In the genomic region with DNA sequence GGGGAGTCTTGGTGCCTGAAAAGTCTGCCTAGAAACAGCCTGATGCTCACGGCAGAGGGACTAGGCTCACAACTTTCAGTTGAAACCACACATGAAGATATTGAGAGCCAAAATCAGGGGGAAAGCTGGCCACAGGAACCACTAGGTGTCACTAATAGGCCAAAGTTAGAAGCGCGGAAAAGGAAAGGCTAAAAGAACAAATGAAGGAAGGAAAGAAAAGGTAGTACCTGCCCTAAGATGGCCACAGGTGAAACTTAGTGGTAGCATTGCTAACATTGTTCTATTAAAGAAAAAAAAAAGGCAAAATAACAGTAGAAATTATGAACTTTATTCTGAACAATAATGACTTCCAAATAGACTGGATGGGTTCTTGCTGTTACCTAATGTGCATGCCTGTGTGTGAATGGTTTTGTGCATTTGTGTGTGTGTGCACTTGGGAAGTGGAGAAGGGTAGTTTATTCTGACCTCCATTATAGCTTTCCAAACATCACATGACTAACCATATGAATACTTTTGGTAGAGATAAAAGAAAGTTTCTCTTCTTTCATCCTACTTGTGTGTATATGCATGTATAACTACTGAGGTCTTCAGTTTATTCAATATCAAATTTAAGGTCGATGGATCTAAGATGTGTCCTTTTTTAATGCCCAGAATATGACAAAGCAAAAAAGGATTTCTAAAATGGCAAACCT, we compare ENCODE assay signal across 9 cellular contexts. TPM values are rescaled to one million over a fixed set of nuclear protein-coding genes. Genes with fewer than 3 reads are reported as not detected.
DNase-seq lines count a peak whose midpoint lies in the region; ATAC-seq and TF ChIP-seq lines count a peak whose summit lies in the region.
"Had no signal": no experiment of that assay in that cellular context is flagged by ENCODE, and none has a peak within 500 bp of the region (broad histone marks: within the 10 kb centered on the region; RNA-seq: fewer than 3 reads in every experiment).

No MANE protein-coding gene starts in this region.

- peak; percentile 78 for DNase-seq in G401 (ENCODE audit: low spot score)
- DNase-seq in HT1080 (ENCODE audit: low read depth), result peak; percentile 67
- peak; percentile 52 for DNase-seq in RPMI7951 (ENCODE audit: low read depth)
- peak; percentile 44 for DNase-seq in activated naive CD4-positive, alpha-beta T cell treated with anti-CD3 and anti-CD28 coated beads, Interleukin-2, amount 50 U/mL, for 16 hours
- DNase-seq in hepatocyte (ENCODE audit: low spot score), result peak; percentile 77
- peak; percentile 48 to 55 for DNase-seq in stimulated activated CD4-positive, alpha-beta T cell treated with anti-CD3 and anti-CD28 coated beads, Interleukin-2, amount 100 ng/mL, for 24 hours
- no peak for DNase-seq in OCI-M2 (lab: John Stamatoyannopoulos, UW; ENCODE audit: unreplicated experiment)

- H3K9me3 ChIP-seq in hepatocyte (ENCODE audit: low read depth), result no peaks in the 10 kb centered on the region

- no peaks in the 10 kb centered on the region for H4K20me1 ChIP-seq in hepatocyte (ENCODE audit: insufficient read depth, poor library complexity, severe bottlenecking)

- WGBS in hepatocyte (ENCODE audit: low lambda C conversion rate, missing lambda C conversion rate), result 32% methylated on average over 4 of the region's 4 CpGs

- no peak overlapping the region for H3K27ac ChIP-seq in hepatocyte

- peak overlapping the region; percentile 16 for H2AFZ ChIP-seq in hepatocyte

- H3K79me2 ChIP-seq in hepatocyte, result no peaks in the 10 kb centered on the region

- H3K9me2 ChIP-seq in hepatocyte (replicated peaks; ENCODE audit: insufficient read depth), result no peaks in the 10 kb centered on the region

- in situ Hi-C loops in G401 (cut with HindIII; ENCODE audit: low sequenced_read_pairs), result no loop called here

- H3K4me1 ChIP-seq in hepatocyte (ENCODE audit: insufficient read depth), result peaks cover 24% of the 10 kb centered on the region

- peak; percentile 42 for ATAC-seq in GM21390 (IDR thresholded peaks at IDR 0.05; ENCODE audit: unreplicated experiment)

- no peaks in the 10 kb centered on the region for H3K36me3 ChIP-seq in hepatocyte (replicated peaks; ENCODE audit: insufficient read depth, low read depth)

- peak; percentile 88 for TF ChIP-seq CTCF in hepatocyte (IDR thresholded peaks at IDR 0.05; ENCODE audit: poor library complexity)

- H3K4me3 ChIP-seq in hepatocyte, result no peak overlapping the region

- H3K27me3 ChIP-seq in hepatocyte, result no peaks in the 10 kb centered on the region

- H3K4me2 ChIP-seq in hepatocyte, result no peak overlapping the region

RNA-seq across cellular contexts. Expression of gene RFESD, which starts 2.1 kb away (rescaled TPM):
- total RNA-seq in G401 (2014; rRNA removed; shearing (Covaris generic)), result 0.98 and 5.4 TPM in 2 replicates
- total RNA-seq in HT1080 (2014; rRNA removed; shearing (Covaris generic)), result 2.5 and 4.0 TPM in 2 replicates
- 4.3 and 6.0 TPM in 2 replicates for polyA plus RNA-seq in HT1080 (2015; cell fraction: cytosol; rRNA removed)
- polyA plus RNA-seq in HT1080 (2015; cell fraction: nucleus; rRNA removed), result 5.5 and 5.8 TPM in 2 replicates
- total RNA-seq in RPMI7951 (2014; rRNA removed; shearing (Covaris generic)), result 2.4 and 4.8 TPM in 2 replicates
- 1.6 and 3.6 TPM in 2 replicates for total RNA-seq in hepatocyte
- polyA plus RNA-seq in hepatocyte, result 2.3 and 3.4 TPM in 2 replicates

RNA-seq across cellular contexts. Expression of gene GPR150, which starts 24.6 kb away (rescaled TPM):
- not detected in 2 replicates for total RNA-seq in G401 (2014; rRNA removed; shearing (Covaris generic))
- total RNA-seq in HT1080 (2014; rRNA removed; shearing (Covaris generic)), result not detected in 2 replicates
- polyA plus RNA-seq in HT1080 (2015; cell fraction: cytosol; rRNA removed), result not detected in 2 replicates
- not detected in 2 replicates for polyA plus RNA-seq in HT1080 (2015; cell fraction: nucleus; rRNA removed)
- 0.10 TPM in 1 of 2 replicates, not detected in the other for total RNA-seq in RPMI7951 (2014; rRNA removed; shearing (Covaris generic))
- 0.36 TPM in 1 of 2 replicates, not detected in the other for total RNA-seq in hepatocyte
- 1.0 and 1.3 TPM in 2 replicates for polyA plus RNA-seq in hepatocyte

RNA-seq across cellular contexts. Expression of gene SPATA9, which starts 38.3 kb away (rescaled TPM):
- total RNA-seq in G401 (2014; rRNA removed; shearing (Covaris generic)), result not detected in 2 replicates
- not detected in 2 replicates for total RNA-seq in HT1080 (2014; rRNA removed; shearing (Covaris generic))
- 0.48 TPM in 1 of 2 replicates, not detected in the other for polyA plus RNA-seq in HT1080 (2015; cell fraction: cytosol; rRNA removed)
- polyA plus RNA-seq in HT1080 (2015; cell fraction: nucleus; rRNA removed), result 0.22 TPM in 1 of 2 replicates, not detected in the other
- total RNA-seq in RPMI7951 (2014; rRNA removed; shearing (Covaris generic)), result 0.36 TPM in 1 of 2 replicates, not detected in the other
- total RNA-seq in hepatocyte, result 0.33 TPM in 1 of 2 replicates, not detected in the other
- 0.17 and 1.2 TPM in 2 replicates for polyA plus RNA-seq in hepatocyte
- total RNA-seq: glomerular endothelial cell had no signal
